ENCODE assay signal across 23 cellular contexts in genomic region chr17:73411330-73411747, GRCh38.
DNase-seq lines count a peak whose midpoint lies in the region; ATAC-seq and TF ChIP-seq lines count a peak whose summit lies in the region.
"Had no signal": no experiment of that assay in that cellular context is flagged by ENCODE, and none has a peak within 500 bp of the region (broad histone marks: within the 10 kb centered on the region; RNA-seq: fewer than 3 reads in every experiment).

No MANE protein-coding gene starts in this region.

- no peak overlapping the region for H3K27ac Mint-ChIP-seq in mesothelial cell of epicardium
- H3K27ac Mint-ChIP-seq: activated CD8-positive, alpha-beta T cell treated with anti-CD3 and anti-CD28 coated beads for 36 hours; activated naive CD4-positive, alpha-beta T cell treated with anti-CD3 and anti-CD28 coated beads for 36 hours; effector memory CD8-positive, alpha-beta T cell; T-helper 2 cell treated with Interferon-gamma antibody and Interleukin-4, amounts not matched to agents 5 μg/mL and 100 μg/mL, for 36 hours had no signal

- no peak for TF ChIP-seq POLR2A in right lobe of liver (IDR thresholded peaks at IDR 0.05)

- H3K27me3 ChIP-seq in heart right ventricle: no peaks in the 10 kb centered on the region
- H3K27me3 ChIP-seq in right lobe of liver: no peaks in the 10 kb centered on the region
- no peaks in the 10 kb centered on the region for H3K27me3 ChIP-seq in aorta (ENCODE audit: control insufficient read depth in 1 of 2, insufficient read depth in 2 of 2, low read length in 1 of 2)
- H3K27me3 ChIP-seq: BLaER1 treated with 17β-estradiol and CSF1 and Interleukin-3, amounts not matched to agents 10 nM and 100 nM had no signal

- no peaks in the 10 kb centered on the region for H3K9me3 ChIP-seq in heart right ventricle
- H3K9me3 ChIP-seq in right lobe of liver: no peaks in the 10 kb centered on the region
- no peaks in the 10 kb centered on the region for H3K9me3 ChIP-seq in aorta (ENCODE audit: control insufficient read depth, low read length)
- H3K9me3 ChIP-seq: BLaER1 treated with 17β-estradiol and CSF1 and Interleukin-3, amounts not matched to agents 10 nM and 100 nM had no signal

- 45 to 56% methylated on average over 13 of the region's 13 CpGs for WGBS in heart right ventricle, 2 donors
- WGBS in right lobe of liver (ENCODE audit: insufficient coverage, low coverage, low lambda C conversion rate, missing lambda C conversion rate): 64% methylated on average over 7 of the region's 13 CpGs
- WGBS in aorta, 2 donors: 79 to 80% methylated on average over 13 of the region's 13 CpGs

- ATAC-seq in heart right ventricle: peak; percentile 13 to 72 (median 50)
- ATAC-seq in right lobe of liver: peak in 3 of 4 donors; percentile 21 to 60 (median 22)
- no peak for ATAC-seq in aorta (ENCODE audit: low FRiP score)
- no peak for ATAC-seq in GM18870 (IDR thresholded peaks at IDR 0.05; ENCODE audit: unreplicated experiment)
- ATAC-seq: activated CD8-positive, alpha-beta T cell treated with anti-CD3 and anti-CD28 coated beads for 36 hours; effector memory CD8-positive, alpha-beta T cell; stimulated activated naive CD8-positive, alpha-beta T cell treated with anti-CD3 and anti-CD28 coated beads, Interleukin-15, Interleukin-2, amounts not matched to agents 100 U/mL and 50 U/mL, for 24 hours had no signal

- no peak overlapping the region for H3K4me3 Mint-ChIP-seq in mesothelial cell of epicardium
- H3K4me3 Mint-ChIP-seq: activated CD8-positive, alpha-beta T cell treated with anti-CD3 and anti-CD28 coated beads for 36 hours; activated naive CD4-positive, alpha-beta T cell treated with anti-CD3 and anti-CD28 coated beads for 36 hours; central memory CD8-positive, alpha-beta T cell; effector memory CD8-positive, alpha-beta T cell; T-helper 2 cell treated with Interferon-gamma antibody and Interleukin-4, amounts not matched to agents 5 μg/mL and 100 μg/mL, for 36 hours had no signal

- H3K4me1 ChIP-seq in heart right ventricle (peaks cover 0 to 25% (median 18%) of the 10 kb centered on the region in 9 donors), right lobe of liver (no peaks in the 10 kb centered on the region), aorta (ENCODE audit: control insufficient read depth in 1 of 2, insufficient read depth in 2 of 2, low read length in 2 of 2) (no peaks in the 10 kb centered on the region)

- no peaks in the 10 kb centered on the region for H3K9me3 Mint-ChIP-seq in mesothelial cell of epicardium
- H3K9me3 Mint-ChIP-seq: activated CD8-positive, alpha-beta T cell treated with anti-CD3 and anti-CD28 coated beads for 36 hours; activated naive CD4-positive, alpha-beta T cell treated with anti-CD3 and anti-CD28 coated beads for 36 hours; central memory CD8-positive, alpha-beta T cell; effector memory CD8-positive, alpha-beta T cell; T-helper 2 cell treated with Interferon-gamma antibody and Interleukin-4, amounts not matched to agents 5 μg/mL and 100 μg/mL, for 36 hours had no signal

- DNase-seq in heart right ventricle (no peak), right lobe of liver (peak in 1 of 3 donors; percentile 29), posterior vena cava (ENCODE audit: low spot score) (peak; percentile 68), aorta (peak; percentile 6 to 63), mesothelial cell of epicardium (ENCODE audit: low spot score in 2 of 2, unreplicated experiment in 2 of 2) (no peak)
- DNase-seq in activated CD4-positive, alpha-beta T cell treated with anti-CD3 and anti-CD28 coated beads for 4 hours: no peak
- DNase-seq: activated CD8-positive, alpha-beta T cell treated with anti-CD3 and anti-CD28 coated beads for 36 hours; activated naive CD4-positive, alpha-beta T cell treated with anti-CD3 and anti-CD28 coated beads for 36 hours; COR-L47; effector memory CD8-positive, alpha-beta T cell; erythroblast; HCEC 1CT; head of caudate nucleus; NCI-H1436 treated with DMSO at 0.1 percent for 48 hours; NCI-H226; SHP77 treated with DMSO at 0.1 percent for 48 hours; stimulated activated CD4-positive, alpha-beta T cell treated with anti-CD3 and anti-CD28 coated beads, Interleukin-1b, Interleukin-23, amount 100 ng/mL, for 48 hours; stimulated activated naive CD8-positive, alpha-beta T cell treated with anti-CD3 and anti-CD28 coated beads, Interleukin-15, Interleukin-2, amounts not matched to agents 100 U/mL and 50 U/mL, for 24 hours had no signal

- intact Hi-C loops in heart right ventricle (cut with DNase I): no loop called here
- intact Hi-C loops in right lobe of liver (cut with DNase I): no loop called here
- intact Hi-C loops in posterior vena cava (cut with DNase I): no loop called here
- intact Hi-C loops in aorta (cut with DNase I): no loop called here

- peaks cover 22% of the 10 kb centered on the region for H3K36me3 Mint-ChIP-seq in mesothelial cell of epicardium

- H3K36me3 ChIP-seq in heart right ventricle (no peaks in the 10 kb centered on the region), right lobe of liver (no peaks in the 10 kb centered on the region), aorta (ENCODE audit: control insufficient read depth in 1 of 2, insufficient read depth in 2 of 2, low read length in 1 of 2) (no peaks in the 10 kb centered on the region)

- H3K27ac ChIP-seq in heart right ventricle: peak overlapping the region in 8 of 10 donors; percentile 27 to 77 (median 56)
- H3K27ac ChIP-seq in right lobe of liver: no peak overlapping the region
- no peak overlapping the region for H3K27ac ChIP-seq in aorta (ENCODE audit: low read depth in 1 of 2, low read length in 2 of 2)
- H3K27ac ChIP-seq: BLaER1 treated with 17β-estradiol and CSF1 and Interleukin-3, amounts not matched to agents 10 nM and 100 nM had no signal

- H3K4me1 Mint-ChIP-seq in mesothelial cell of epicardium: no peaks in the 10 kb centered on the region
- H3K4me1 Mint-ChIP-seq: central memory CD8-positive, alpha-beta T cell had no signal

- H3K4me3 ChIP-seq in heart right ventricle (no peak overlapping the region), right lobe of liver (no peak overlapping the region), aorta (ENCODE audit: low read length in 2 of 2) (no peak overlapping the region)
- H3K4me3 ChIP-seq: BLaER1 treated with 17β-estradiol and CSF1 and Interleukin-3, amounts not matched to agents 10 nM and 100 nM; smooth muscle cell had no signal

- TF ChIP-seq CTCF in heart right ventricle (IDR thresholded peaks at IDR 0.05): no peak
- TF ChIP-seq CTCF in right lobe of liver (IDR thresholded peaks at IDR 0.05): no peak
- no peak for TF ChIP-seq CTCF in mesothelial cell of epicardium (IDR thresholded peaks at IDR 0.05; ENCODE audit: unreplicated experiment)

- H3K27me3 Mint-ChIP-seq in mesothelial cell of epicardium (ENCODE audit: low read depth): no peaks in the 10 kb centered on the region
- H3K27me3 Mint-ChIP-seq: activated CD8-positive, alpha-beta T cell treated with anti-CD3 and anti-CD28 coated beads for 36 hours had no signal

Comparison
In these comparisons a context has a peak if more than half of its experiments do, and no peak if none do; other contexts are left out.
1. ATAC-seq: peak in heart right ventricle (8 of 8) and right lobe of liver (3 of 4); none in aorta (single experiment) and GM18870 (single experiment).
2. DNase-seq: peak in posterior vena cava (single experiment) and aorta (2 of 2); none in heart right ventricle (0 of 2), activated CD4-positive, alpha-beta T cell treated with anti-CD3 and anti-CD28 coated beads for 4 hours (0 of 2) and mesothelial cell of epicardium (0 of 2).
3. H3K27ac ChIP-seq: peak in heart right ventricle (8 of 10); none in right lobe of liver (0 of 3) and aorta (0 of 2).